9 cellular contexts compared by ENCODE assay signal in the genomic region with DNA sequence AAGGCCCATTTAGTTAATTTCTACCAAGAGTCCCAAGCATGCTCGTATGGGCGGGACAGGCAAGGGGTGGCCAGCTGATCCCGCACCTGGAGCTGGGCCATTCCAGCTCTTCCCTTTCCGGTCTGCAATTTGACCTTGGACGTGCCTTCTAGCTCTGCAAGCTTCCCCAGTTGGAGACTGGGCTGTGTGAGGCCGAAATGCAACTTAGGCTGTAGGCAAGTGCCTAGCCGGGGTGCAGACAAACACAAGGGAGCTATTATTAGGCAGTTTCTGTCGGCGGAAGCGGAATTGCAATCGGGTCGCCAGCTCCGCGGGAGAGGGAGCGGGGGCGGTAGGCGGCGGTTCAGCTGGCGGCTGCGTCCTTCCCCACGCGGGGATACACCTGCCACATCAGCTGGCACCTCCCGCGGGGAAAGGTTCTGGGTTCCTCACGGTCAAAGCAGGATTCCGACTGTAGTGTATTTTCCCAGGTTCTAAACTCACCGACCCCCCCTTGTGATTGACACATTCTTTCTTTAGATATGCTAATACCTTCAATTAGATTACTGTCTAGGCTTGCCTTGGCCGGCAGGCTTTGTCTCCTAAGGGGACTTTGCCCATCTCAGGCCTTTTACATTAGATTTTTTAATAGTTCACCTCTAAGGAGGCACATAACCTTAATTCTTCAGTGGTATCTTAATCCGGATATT. TPM values are rescaled to one million over a fixed set of nuclear protein-coding genes. Genes with fewer than 3 reads are reported as not detected.
DNase-seq lines count a peak whose midpoint lies in the region; TF ChIP-seq lines count a peak whose summit lies in the region.
"Had no signal": no experiment of that assay in that cellular context is flagged by ENCODE, and none has a peak within 500 bp of the region (broad histone marks: within the 10 kb centered on the region; RNA-seq: fewer than 3 reads in every experiment).

No MANE protein-coding gene starts in this region.

- H3K27ac ChIP-seq in duodenal mucosa (ENCODE audit: low read depth, low read length) (no peak overlapping the region), tibial artery (no peak overlapping the region)

- no peaks in the 10 kb centered on the region for H3K9me3 Mint-ChIP-seq in activated naive CD4-positive, alpha-beta T cell treated with anti-CD3 and anti-CD28 coated beads for 36 hours
- H3K9me3 Mint-ChIP-seq in activated naive CD4-positive, alpha-beta T cell treated with anti-CD3 and anti-CD28 coated beads, Interleukin-2, amount 10 ng/mL, durations not matched to agents 7 days and 5 days: no peaks in the 10 kb centered on the region
- H3K9me3 Mint-ChIP-seq: activated naive CD4-positive, alpha-beta T cell treated with anti-CD3 and anti-CD28 coated beads, Interleukin-2, amount 50 U/mL, for 72 hours had no signal

- no peak overlapping the region for H3K4me3 Mint-ChIP-seq in activated naive CD4-positive, alpha-beta T cell treated with anti-CD3 and anti-CD28 coated beads for 36 hours
- no peak overlapping the region for H3K4me3 Mint-ChIP-seq in activated naive CD4-positive, alpha-beta T cell treated with anti-CD3 and anti-CD28 coated beads, Interleukin-2, amount 10 ng/mL, durations not matched to agents 7 days and 5 days

- H3K9me3 ChIP-seq in duodenal mucosa (ENCODE audit: control insufficient read depth in 1 of 2, low read length in 2 of 2) (no peaks in the 10 kb centered on the region), tibial artery (no peaks in the 10 kb centered on the region)

- H3K4me1 Mint-ChIP-seq in activated naive CD4-positive, alpha-beta T cell treated with anti-CD3 and anti-CD28 coated beads for 36 hours (ENCODE audit: low read depth): peaks cover 6% of the 10 kb centered on the region
- H3K4me1 Mint-ChIP-seq in activated naive CD4-positive, alpha-beta T cell treated with anti-CD3 and anti-CD28 coated beads, Interleukin-2, amount 10 ng/mL, durations not matched to agents 7 days and 5 days: no peaks in the 10 kb centered on the region

- peak; percentile 15 for DNase-seq in activated naive CD4-positive, alpha-beta T cell treated with anti-CD3 and anti-CD28 coated beads for 36 hours
- DNase-seq in activated naive CD4-positive, alpha-beta T cell treated with anti-CD3 and anti-CD28 coated beads, Interleukin-2, amount 10 ng/mL, durations not matched to agents 7 days and 5 days: no peak
- DNase-seq in medulla oblongata (ENCODE audit: extremely low spot score): peak; percentile 41
- no peak for DNase-seq in tibial artery
- no peak for DNase-seq in DMS114 treated with DMSO at 0.1 percent for 48 hours (lab: John Stamatoyannopoulos, UW; ENCODE audit: unreplicated experiment)
- DNase-seq in inferior parietal cortex (ENCODE audit: extremely low spot score): no peak
- no peak for DNase-seq in SKM-1 treated with dmso at 0.1 percent for 144 hours (lab: John Stamatoyannopoulos, UW; ENCODE audit: unreplicated experiment)

- H3K4me1 ChIP-seq in duodenal mucosa (ENCODE audit: control insufficient read depth in 1 of 2, insufficient read depth in 2 of 2, low read length in 2 of 2): peaks cover 0 to 12% of the 10 kb centered on the region in 2 donors
- H3K4me1 ChIP-seq in tibial artery: peaks cover 0 to 32% (median 9%) of the 10 kb centered on the region in 4 donors

- H3K27me3 ChIP-seq in duodenal mucosa (ENCODE audit: control insufficient read depth in 1 of 2, insufficient read depth in 2 of 2, low read length in 2 of 2) (no peaks in the 10 kb centered on the region), tibial artery (no peaks in the 10 kb centered on the region)

- H3K4me3 ChIP-seq in duodenal mucosa (ENCODE audit: low read depth in 1 of 2, low read length in 2 of 2): peak overlapping the region; percentile 69 to 70
- peak overlapping the region; percentile 20 to 23 for H3K4me3 ChIP-seq in tibial artery

- no peaks in the 10 kb centered on the region for H3K36me3 Mint-ChIP-seq in activated naive CD4-positive, alpha-beta T cell treated with anti-CD3 and anti-CD28 coated beads for 36 hours (ENCODE audit: low read depth)
- H3K36me3 Mint-ChIP-seq in activated naive CD4-positive, alpha-beta T cell treated with anti-CD3 and anti-CD28 coated beads, Interleukin-2, amount 10 ng/mL, durations not matched to agents 7 days and 5 days: no peaks in the 10 kb centered on the region

- H3K9ac ChIP-seq in duodenal mucosa (ENCODE audit: low read depth in 1 of 2, low read length in 2 of 2): peak overlapping the region in 1 of 2 donors; percentile 39

- no peak overlapping the region for H3K27ac Mint-ChIP-seq in activated naive CD4-positive, alpha-beta T cell treated with anti-CD3 and anti-CD28 coated beads for 36 hours
- no peak overlapping the region for H3K27ac Mint-ChIP-seq in activated naive CD4-positive, alpha-beta T cell treated with anti-CD3 and anti-CD28 coated beads, Interleukin-2, amount 10 ng/mL, durations not matched to agents 7 days and 5 days
- H3K27ac Mint-ChIP-seq: activated naive CD4-positive, alpha-beta T cell treated with anti-CD3 and anti-CD28 coated beads, Interleukin-2, amount 50 U/mL, for 72 hours had no signal

- H3K36me3 ChIP-seq in duodenal mucosa (ENCODE audit: control insufficient read depth in 1 of 2, insufficient read depth in 2 of 2, low read length in 2 of 2): no peaks in the 10 kb centered on the region
- no peaks in the 10 kb centered on the region for H3K36me3 ChIP-seq in tibial artery

- CTCF ChIA-PET in activated naive CD4-positive, alpha-beta T cell treated with anti-CD3 and anti-CD28 coated beads for 36 hours (lab: Charles Lee): interaction anchor here (0.6 kb wide), 1 partner anchor 83 kb away, joined by 3 read pairs; no protein-coding TSS in a partner anchor
- CTCF ChIA-PET in activated naive CD4-positive, alpha-beta T cell treated with anti-CD3 and anti-CD28 coated beads, Interleukin-2, amount 10 ng/mL, durations not matched to agents 7 days and 5 days (lab: Charles Lee): no interaction called here

- H3K27me3 Mint-ChIP-seq in activated naive CD4-positive, alpha-beta T cell treated with anti-CD3 and anti-CD28 coated beads for 36 hours (ENCODE audit: low read depth): peaks cover 60% of the 10 kb centered on the region
- peaks cover 81% of the 10 kb centered on the region for H3K27me3 Mint-ChIP-seq in activated naive CD4-positive, alpha-beta T cell treated with anti-CD3 and anti-CD28 coated beads, Interleukin-2, amount 10 ng/mL, durations not matched to agents 7 days and 5 days

- intact Hi-C loops in activated naive CD4-positive, alpha-beta T cell treated with anti-CD3 and anti-CD28 coated beads for 36 hours (cut with micrococcal nuclease): no loop called here
- intact Hi-C loops in tibial artery (cut with DNase I; ENCODE audit: low total_unique reads): no loop called here

- TF ChIP-seq CTCF in tibial artery (IDR thresholded peaks at IDR 0.05): no peak

RNA-seq across cellular contexts. Expression of a gene that starts 17.1 kb away (rescaled TPM):
- total RNA-seq in activated naive CD4-positive, alpha-beta T cell treated with anti-CD3 and anti-CD28 coated beads for 36 hours: 1 to 10 TPM; 4.0 to 4.3 TPM

Comparison
In these comparisons a context has a peak if more than half of its experiments do, and no peak if none do; other contexts are left out.
1. DNase-seq: peak in activated naive CD4-positive, alpha-beta T cell treated with anti-CD3 and anti-CD28 coated beads for 36 hours (single experiment) and medulla oblongata (single experiment); none in activated naive CD4-positive, alpha-beta T cell treated with anti-CD3 and anti-CD28 coated beads, Interleukin-2, amount 10 ng/mL, durations not matched to agents 7 days and 5 days (single experiment), tibial artery (0 of 2), DMS114 treated with DMSO at 0.1 percent for 48 hours (single experiment), inferior parietal cortex (single experiment) and SKM-1 treated with dmso at 0.1 percent for 144 hours (single experiment).